In the genomic region with DNA sequence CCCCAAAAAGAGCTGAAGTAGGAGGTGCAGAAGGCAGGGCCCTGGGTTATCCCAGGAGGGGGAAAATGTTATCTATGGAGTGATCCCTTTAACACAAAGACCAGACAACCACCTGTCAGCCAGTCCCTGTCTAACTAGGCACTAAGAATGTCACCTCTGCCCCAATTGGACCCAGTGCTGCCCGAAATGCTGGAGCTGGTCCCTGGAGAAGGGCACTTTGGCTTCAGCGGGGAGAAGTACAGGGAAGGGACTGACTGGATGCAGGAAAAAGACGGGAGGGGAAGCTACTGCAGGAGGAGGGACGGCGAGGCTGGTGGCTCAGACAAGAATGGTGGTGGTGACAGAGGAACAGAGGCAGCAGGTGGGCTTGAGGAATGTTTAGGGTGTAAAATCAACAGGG, we compare ENCODE assay signal across 17 cellular contexts. TPM values are rescaled to one million over a fixed set of nuclear protein-coding genes. Genes with fewer than 3 reads are reported as not detected.
DNase-seq lines count a peak whose midpoint lies in the region; ATAC-seq and TF ChIP-seq lines count a peak whose summit lies in the region.
"Had no signal": no experiment of that assay in that cellular context is flagged by ENCODE, and none has a peak within 500 bp of the region (broad histone marks: within the 10 kb centered on the region; RNA-seq: fewer than 3 reads in every experiment).

No MANE protein-coding gene starts in this region.

- no peak for DNase-seq in activated CD4-positive, alpha-beta T cell treated with anti-CD3 and anti-CD28 coated beads, Interleukin-2, amount 10 ng/mL, durations not matched to agents 7 days and 5 days
- DNase-seq in activated CD4-positive, alpha-beta T cell treated with anti-CD3 and anti-CD28 coated beads for 4 hours: no peak
- DNase-seq in heart left ventricle: peak in 2 of 5 donors; percentile 24 to 31
- peak; percentile 2 for DNase-seq in medulla oblongata (ENCODE audit: extremely low spot score)
- DNase-seq in NOMO-1 treated with DMSO at 0.1 percent for 48 hours (lab: John Stamatoyannopoulos, UW; ENCODE audit: unreplicated experiment): no peak
- no peak for DNase-seq in A673 (ENCODE audit: low spot score)
- DNase-seq in T-cell: no peak
- DNase-seq: AML-193; Caco-2; CD8-positive, alpha-beta memory T cell; DND-41; GDM1; HCEC 1CT; HFFc6 had no signal

- peaks cover 18% of the 10 kb centered on the region for H3K4me1 Mint-ChIP-seq in activated CD4-positive, alpha-beta T cell treated with anti-CD3 and anti-CD28 coated beads, Interleukin-2, amount 10 ng/mL, durations not matched to agents 7 days and 5 days
- peaks cover 20 to 22% (median 21%) of the 10 kb centered on the region in 3 donors for H3K4me1 Mint-ChIP-seq in T-cell

- no TSS peak for BruUV-seq in A673 (replicated peaks; lab: Mats Ljungman, UMichigan)

- ATAC-seq in heart left ventricle (peak; percentile 32 to 80 (median 72)), T-cell (replicated peaks in 1 of 4) (no peak)

- no peak for TF ChIP-seq POLR2A in heart left ventricle (IDR thresholded peaks at IDR 0.05)

- H3K27me3 ChIP-seq in heart left ventricle: no peaks in the 10 kb centered on the region
- no peaks in the 10 kb centered on the region for H3K27me3 ChIP-seq in skeletal muscle tissue (ENCODE audit: control insufficient read depth in 3 of 3, insufficient read depth in 3 of 3, low read length in 3 of 3)
- no peaks in the 10 kb centered on the region for H3K27me3 ChIP-seq in A673 (replicated peaks; ENCODE audit: insufficient read depth, low read depth, low read length, poor library complexity)

- no peak overlapping the region for H3K4me3 Mint-ChIP-seq in activated CD4-positive, alpha-beta T cell treated with anti-CD3 and anti-CD28 coated beads, Interleukin-2, amount 10 ng/mL, durations not matched to agents 7 days and 5 days
- H3K4me3 Mint-ChIP-seq in T-cell: no peak overlapping the region
- H3K4me3 Mint-ChIP-seq: CD8-positive, alpha-beta memory T cell; HFFc6 had no signal

- H3K4me1 ChIP-seq in heart left ventricle (peaks cover 0 to 5% (median 0%) of the 10 kb centered on the region in 12 donors), skeletal muscle tissue (ENCODE audit: control insufficient read depth in 3 of 3, insufficient read depth in 3 of 3, low read length in 3 of 3) (peaks cover 2 to 25% (median 13%) of the 10 kb centered on the region in 3 donors), A673 (ENCODE audit: insufficient read depth, low read length, poor library complexity, severe bottlenecking) (peaks cover 6% of the 10 kb centered on the region)
- H3K4me1 ChIP-seq: Caco-2 had no signal

- TF ChIP-seq CTCF in heart left ventricle (IDR thresholded peaks at IDR 0.05): no peak
- TF ChIP-seq CTCF in A673 (conservative IDR thresholded peaks at IDR 0.05; ENCODE audit: low read depth, low read length): no peak

- POLR2A ChIA-PET in activated CD4-positive, alpha-beta T cell treated with anti-CD3 and anti-CD28 coated beads, Interleukin-2, amount 10 ng/mL, durations not matched to agents 7 days and 5 days (lab: Charles Lee): no interaction called here
- POLR2A ChIA-PET in A673 (lab: Charles Lee; ENCODE audit: low non-redundant PET) (interaction anchor here (0.7 kb wide), 1 partner anchor 1165 kb away, joined by 16 read pairs; no protein-coding TSS in a partner anchor), T-cell (lab: Charles Lee) (interaction anchor here in 1 of 2 donors (0.6 kb wide), 1 partner anchor 1451 kb away, joined by 3 read pairs; no protein-coding TSS in a partner anchor)

- H3K9me3 ChIP-seq in heart left ventricle (no peaks in the 10 kb centered on the region), skeletal muscle tissue (ENCODE audit: control insufficient read depth in 3 of 3, low read length in 3 of 3) (no peaks in the 10 kb centered on the region), A673 (ENCODE audit: low read depth, low read length, poor library complexity, severe bottlenecking) (no peaks in the 10 kb centered on the region)
- H3K9me3 ChIP-seq: Caco-2 had no signal

- H3K36me3 ChIP-seq in heart left ventricle: no peaks in the 10 kb centered on the region
- H3K36me3 ChIP-seq in skeletal muscle tissue (ENCODE audit: control insufficient read depth in 3 of 3, insufficient read depth in 3 of 3, low read length in 3 of 3): no peaks in the 10 kb centered on the region
- H3K36me3 ChIP-seq in A673 (ENCODE audit: insufficient read depth, low read length, poor library complexity, severe bottlenecking): no peaks in the 10 kb centered on the region

- no peaks in the 10 kb centered on the region for H3K27me3 Mint-ChIP-seq in activated CD4-positive, alpha-beta T cell treated with anti-CD3 and anti-CD28 coated beads, Interleukin-2, amount 10 ng/mL, durations not matched to agents 7 days and 5 days
- H3K27me3 Mint-ChIP-seq in T-cell: no peaks in the 10 kb centered on the region
- H3K27me3 Mint-ChIP-seq: CD8-positive, alpha-beta memory T cell had no signal

- H3K27ac Mint-ChIP-seq in activated CD4-positive, alpha-beta T cell treated with anti-CD3 and anti-CD28 coated beads, Interleukin-2, amount 10 ng/mL, durations not matched to agents 7 days and 5 days: peak overlapping the region; percentile 25
- H3K27ac Mint-ChIP-seq in T-cell: no peak overlapping the region
- H3K27ac Mint-ChIP-seq: HFFc6 had no signal

- H3K36me3 Mint-ChIP-seq in activated CD4-positive, alpha-beta T cell treated with anti-CD3 and anti-CD28 coated beads, Interleukin-2, amount 10 ng/mL, durations not matched to agents 7 days and 5 days (ENCODE audit: low read depth): no peaks in the 10 kb centered on the region
- H3K36me3 Mint-ChIP-seq in T-cell: peaks cover 3% of the 10 kb centered on the region

- H3K9me3 Mint-ChIP-seq in activated CD4-positive, alpha-beta T cell treated with anti-CD3 and anti-CD28 coated beads, Interleukin-2, amount 10 ng/mL, durations not matched to agents 7 days and 5 days: no peaks in the 10 kb centered on the region
- no peaks in the 10 kb centered on the region for H3K9me3 Mint-ChIP-seq in T-cell
- H3K9me3 Mint-ChIP-seq: HFFc6 had no signal

- peak overlapping the region in 2 of 3 donors; percentile 8 to 57 for H3K9ac ChIP-seq in skeletal muscle tissue (ENCODE audit: low read depth in 1 of 3, low read length in 3 of 3)
- H3K9ac ChIP-seq: BLaER1 had no signal

- CTCF ChIA-PET in activated CD4-positive, alpha-beta T cell treated with anti-CD3 and anti-CD28 coated beads, Interleukin-2, amount 10 ng/mL, durations not matched to agents 7 days and 5 days (lab: Charles Lee): interaction anchor here (1.1 to 1.4 kb wide), 2 partner anchors 15 to 25 kb away, joined by 3 to 4 read pairs; no protein-coding TSS in a partner anchor
- CTCF ChIA-PET in A673 (lab: Charles Lee): no interaction called here
- CTCF ChIA-PET in T-cell (lab: Charles Lee): no interaction called here

- H3K4me3 ChIP-seq in heart left ventricle (peak overlapping the region in 2 of 12 donors; percentile 29 to 32), skeletal muscle tissue (ENCODE audit: low read length in 3 of 3) (peak overlapping the region; percentile 38 to 63 (median 56)), A673 (ENCODE audit: low read depth, low read length, poor library complexity, severe bottlenecking) (no peak overlapping the region)
- H3K4me3 ChIP-seq: BLaER1 had no signal

- 42 to 59% (median 57%) methylated on average over 5 of the region's 5 CpGs for WGBS in heart left ventricle, 4 donors

- H3K27ac ChIP-seq in heart left ventricle (peak overlapping the region in 5 of 12 donors; percentile 6 to 52 (median 19)), skeletal muscle tissue (ENCODE audit: low read depth, low read length) (no peak overlapping the region), A673 (ENCODE audit: low read depth, low read length, poor library complexity, severe bottlenecking) (no peak overlapping the region)
- H3K27ac ChIP-seq: 22Rv1, BLaER1 had no signal

- intact Hi-C loops in heart left ventricle (cut with DNase I): no loop called here
- intact Hi-C loops in A673 (cut with micrococcal nuclease; ENCODE audit: unreplicated experiment): no loop called here

RNA-seq across cellular contexts. Expression of a gene that starts 17.3 kb away (rescaled TPM):
- total RNA-seq in activated CD4-positive, alpha-beta T cell treated with anti-CD3 and anti-CD28 coated beads, Interleukin-2, amount 10 ng/mL, durations not matched to agents 7 days and 5 days: 10 to 100 TPM; 27.5 to 27.8 TPM
- total RNA-seq in heart left ventricle (10 to 100 TPM; 17.1 to 45.7 (median 26.9) TPM), skeletal muscle tissue (17.2 TPM), A673 (2021) (31.4 and 42.2 TPM in 2 replicates), T-cell (10 to 100 TPM; 35.0 to 46.0 (median 44.0) TPM)
- 10 to 100 TPM; 13.8 to 27.5 TPM for polyA plus RNA-seq in heart left ventricle

Comparison
In these comparisons a context has a peak if more than half of its experiments do, and no peak if none do; other contexts are left out.
1. ATAC-seq: peak in heart left ventricle (4 of 4); none in T-cell (0 of 4).